1 cellular context compared by ENCODE assay signal in genomic region chr1:1916882-1917281, GRCh38.
TF ChIP-seq lines count a peak whose summit lies in the region.

No MANE protein-coding gene starts in this region.

TF ChIP-seq in WTC11, 78 proteins besides CTCF, POLR2A, EP300 and RAD21:
- TF ChIP-seq ZBTB21 (CRISPR knock-in tag; IDR thresholded peaks at IDR 0.05; ENCODE audit: borderline replicate concordance) (no peak), ZNF532 (CRISPR knock-in tag; IDR thresholded peaks at IDR 0.05; ENCODE audit: borderline replicate concordance) (no peak), FOXJ3 (CRISPR knock-in tag; IDR thresholded peaks at IDR 0.05; ENCODE audit: borderline replicate concordance) (no peak), ZMAT4 (CRISPR knock-in tag; IDR thresholded peaks at IDR 0.05) (no peak), GRHL2 (CRISPR knock-in tag; IDR thresholded peaks at IDR 0.05; ENCODE audit: insufficient replicate concordance, severe bottlenecking) (no peak), NR2C2 (CRISPR knock-in tag; IDR thresholded peaks at IDR 0.05) (no peak), ZNF219 (CRISPR knock-in tag; IDR thresholded peaks at IDR 0.05; ENCODE audit: borderline replicate concordance) (no peak), ZNF396 (CRISPR knock-in tag; IDR thresholded peaks at IDR 0.05; ENCODE audit: borderline replicate concordance) (no peak), EMX1 (CRISPR knock-in tag; IDR thresholded peaks at IDR 0.05) (no peak), OVOL2 (CRISPR knock-in tag; IDR thresholded peaks at IDR 0.05; ENCODE audit: borderline replicate concordance) (no peak)
- TF ChIP-seq, protein P1, sequence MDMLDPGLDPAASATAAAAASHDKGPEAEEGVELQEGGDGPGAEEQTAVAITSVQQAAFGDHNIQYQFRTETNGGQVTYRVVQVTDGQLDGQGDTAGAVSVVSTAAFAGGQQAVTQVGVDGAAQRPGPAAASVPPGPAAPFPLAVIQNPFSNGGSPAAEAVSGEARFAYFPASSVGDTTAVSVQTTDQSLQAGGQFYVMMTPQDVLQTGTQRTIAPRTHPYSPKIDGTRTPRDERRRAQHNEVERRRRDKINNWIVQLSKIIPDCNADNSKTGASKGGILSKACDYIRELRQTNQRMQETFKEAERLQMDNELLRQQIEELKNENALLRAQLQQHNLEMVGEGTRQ (CRISPR knock-in tag; IDR thresholded peaks at IDR 0.05), result no peak
